In the genomic region with DNA sequence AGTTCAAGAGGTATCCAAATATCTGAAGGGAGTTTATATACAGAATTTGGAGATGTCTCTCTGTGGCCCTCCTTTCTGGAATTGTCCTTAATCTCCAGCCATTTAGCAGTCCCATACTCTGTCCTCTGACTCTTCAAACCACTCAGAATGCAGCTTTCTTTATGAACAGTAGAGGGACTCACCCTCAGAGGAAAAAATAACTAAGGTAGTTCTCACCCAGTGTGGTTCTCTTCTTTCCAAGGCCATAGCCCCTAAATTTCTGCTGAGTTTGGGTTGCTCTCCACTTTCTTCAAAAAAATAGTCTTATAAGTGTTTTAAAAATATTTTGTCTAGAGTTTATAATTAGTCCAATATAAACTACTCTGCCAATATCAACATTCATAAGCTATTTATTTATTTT, we compare ENCODE assay signal across 13 cellular contexts.
DNase-seq lines count a peak whose midpoint lies in the region; ATAC-seq and TF ChIP-seq lines count a peak whose summit lies in the region.
"Had no signal": no experiment of that assay in that cellular context is flagged by ENCODE, and none has a peak within 500 bp of the region (broad histone marks: within the 10 kb centered on the region; RNA-seq: fewer than 3 reads in every experiment).

No MANE protein-coding gene starts in this region.

- H3K36me3 ChIP-seq in liver (ENCODE audit: control insufficient read depth in 4 of 4, insufficient read depth in 3 of 4, low read depth in 1 of 4, low read length in 3 of 4) = no peaks in the 10 kb centered on the region

- peaks cover 24% of the 10 kb centered on the region for H3K27me3 Mint-ChIP-seq in brain

- H3K27ac Mint-ChIP-seq in brain = no peak overlapping the region
- H3K27ac Mint-ChIP-seq: activated naive CD4-positive, alpha-beta T cell treated with anti-CD3 and anti-CD28 coated beads, Interleukin-2, amount 10 ng/mL, durations not matched to agents 7 days and 5 days; dendritic cell treated with granulocyte-macrophage colony-stimulating factor and Interleukin-4, amounts not matched to agents 40 ng/mL and 50 ng/mL, for 4 days had no signal

- no peaks in the 10 kb centered on the region for H3K27me3 ChIP-seq in liver (ENCODE audit: control insufficient read depth in 4 of 4, insufficient read depth in 4 of 4, low read length in 3 of 4)

- DNase-seq in DMS114 treated with DMSO at 0.1 percent for 48 hours (lab: John Stamatoyannopoulos, UW; ENCODE audit: unreplicated experiment) = peak; percentile 5
- peak; percentile 15 for DNase-seq in HT-29 (ENCODE audit: low spot score)
- no peak for DNase-seq in NCI-H345 treated with DMSO at 0.1 percent for 48 hours (lab: John Stamatoyannopoulos, UW; ENCODE audit: unreplicated experiment)
- no peak for DNase-seq in activated CD8-positive, alpha-beta memory T cell treated with anti-CD3 and anti-CD28 coated beads for 24 hours
- DNase-seq: activated CD4-positive, alpha-beta T cell treated with anti-CD3 and anti-CD28 coated beads, Interleukin-2, amount 50 U/mL, for 48 hours; activated naive CD4-positive, alpha-beta T cell treated with anti-CD3 and anti-CD28 coated beads, Interleukin-2, amount 10 ng/mL, durations not matched to agents 7 days and 5 days; NCI-H446 treated with DMSO at 0.1 percent for 48 hours; T-helper 1 cell had no signal

- no peaks in the 10 kb centered on the region for H3K36me3 Mint-ChIP-seq in brain
- H3K36me3 Mint-ChIP-seq: activated naive CD4-positive, alpha-beta T cell treated with anti-CD3 and anti-CD28 coated beads, Interleukin-2, amount 10 ng/mL, durations not matched to agents 7 days and 5 days had no signal

- peaks cover 5 to 7% (median 7%) of the 10 kb centered on the region in 5 experiments for H3K9me3 Mint-ChIP-seq in brain
- H3K9me3 Mint-ChIP-seq: activated naive CD4-positive, alpha-beta T cell treated with anti-CD3 and anti-CD28 coated beads, Interleukin-2, amount 10 ng/mL, durations not matched to agents 7 days and 5 days had no signal

- TF ChIP-seq RAD21 in liver (IDR thresholded peaks at IDR 0.05) = no peak

- H3K9ac ChIP-seq in liver (ENCODE audit: low read depth in 1 of 2, low read length in 2 of 2) = no peak overlapping the region

- no peak overlapping the region for H3K4me3 Mint-ChIP-seq in brain
- H3K4me3 Mint-ChIP-seq: activated naive CD4-positive, alpha-beta T cell treated with anti-CD3 and anti-CD28 coated beads, Interleukin-2, amount 10 ng/mL, durations not matched to agents 7 days and 5 days; dendritic cell treated with granulocyte-macrophage colony-stimulating factor and Interleukin-4, amounts not matched to agents 40 ng/mL and 50 ng/mL, for 4 days had no signal

- peaks cover 0 to 2% (median under 1%) of the 10 kb centered on the region in 4 donors for H3K9me3 ChIP-seq in liver (ENCODE audit: control insufficient read depth in 4 of 4, low read length in 3 of 4)

- H3K4me1 ChIP-seq in liver (ENCODE audit: control insufficient read depth in 4 of 4, insufficient read depth in 4 of 4, low read length in 3 of 4) = no peaks in the 10 kb centered on the region

- H3K27ac ChIP-seq in liver (ENCODE audit: low read depth in 1 of 2, low read length in 2 of 2) = no peak overlapping the region

- H3K4me1 Mint-ChIP-seq in brain = no peaks in the 10 kb centered on the region
- H3K4me1 Mint-ChIP-seq: activated naive CD4-positive, alpha-beta T cell treated with anti-CD3 and anti-CD28 coated beads, Interleukin-2, amount 10 ng/mL, durations not matched to agents 7 days and 5 days had no signal

- ATAC-seq in HG02938 (IDR thresholded peaks at IDR 0.05; ENCODE audit: unreplicated experiment) = no peak
- no peak for ATAC-seq in HG03469 (IDR thresholded peaks at IDR 0.05; ENCODE audit: unreplicated experiment)

- TF ChIP-seq CTCF in brain (conservative IDR thresholded peaks at IDR 0.05) (peak; percentile 25 to 52), liver (IDR thresholded peaks at IDR 0.05; ENCODE audit: low read depth, low read length, missing input control) (peak; percentile 11)

- no peak overlapping the region for H3K4me3 ChIP-seq in liver (ENCODE audit: low read depth in 1 of 3, low read length in 3 of 3)

TF ChIP-seq in liver, 16 proteins besides CTCF, POLR2A, EP300 and RAD21:
- TF ChIP-seq HNF4A (conservative IDR thresholded peaks at IDR 0.05) = no peak
- TF ChIP-seq HNF4G (IDR thresholded peaks at IDR 0.05) = no peak
- no peak for TF ChIP-seq GABPA (IDR thresholded peaks at IDR 0.05 in 1 of 2, conservative IDR thresholded peaks at IDR 0.05 in 1 of 2)
- no peak for TF ChIP-seq ZBTB33 (IDR thresholded peaks at IDR 0.05)
- TF ChIP-seq, protein P1, sequence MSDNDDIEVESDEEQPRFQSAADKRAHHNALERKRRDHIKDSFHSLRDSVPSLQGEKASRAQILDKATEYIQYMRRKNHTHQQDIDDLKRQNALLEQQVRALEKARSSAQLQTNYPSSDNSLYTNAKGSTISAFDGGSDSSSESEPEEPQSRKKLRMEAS (IDR thresholded peaks at IDR 0.05) = no peak
- no peak for TF ChIP-seq YY1 (IDR thresholded peaks at IDR 0.05)
- TF ChIP-seq, protein P2, sequence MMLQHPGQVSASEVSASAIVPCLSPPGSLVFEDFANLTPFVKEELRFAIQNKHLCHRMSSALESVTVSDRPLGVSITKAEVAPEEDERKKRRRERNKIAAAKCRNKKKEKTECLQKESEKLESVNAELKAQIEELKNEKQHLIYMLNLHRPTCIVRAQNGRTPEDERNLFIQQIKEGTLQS (IDR thresholded peaks at IDR 0.05) = no peak
- no peak for TF ChIP-seq REST (IDR thresholded peaks at IDR 0.05)
- TF ChIP-seq EGR1 (IDR thresholded peaks at IDR 0.05; ENCODE audit: low read depth in 2 of 2) = no peak
- no peak for TF ChIP-seq FOXA1 (IDR thresholded peaks at IDR 0.05)
- no peak for TF ChIP-seq NR2F2 (IDR thresholded peaks at IDR 0.05)
- TF ChIP-seq SP1 (IDR thresholded peaks at IDR 0.05) = no peak
- no peak for TF ChIP-seq FOXA2 (IDR thresholded peaks at IDR 0.05)
- no peak for TF ChIP-seq JUND (IDR thresholded peaks at IDR 0.05)
- no peak for TF ChIP-seq TAF1 (conservative IDR thresholded peaks at IDR 0.05)
- no peak for TF ChIP-seq RXRA (IDR thresholded peaks at IDR 0.05)

Comparison
In these comparisons a context has a peak if more than half of its experiments do, and no peak if none do; other contexts are left out.
1. DNase-seq: peak in DMS114 treated with DMSO at 0.1 percent for 48 hours (single experiment) and HT-29 (single experiment); none in NCI-H345 treated with DMSO at 0.1 percent for 48 hours (single experiment) and activated CD8-positive, alpha-beta memory T cell treated with anti-CD3 and anti-CD28 coated beads for 24 hours (single experiment).